1 cellular context compared by ENCODE assay signal in the genomic region with DNA sequence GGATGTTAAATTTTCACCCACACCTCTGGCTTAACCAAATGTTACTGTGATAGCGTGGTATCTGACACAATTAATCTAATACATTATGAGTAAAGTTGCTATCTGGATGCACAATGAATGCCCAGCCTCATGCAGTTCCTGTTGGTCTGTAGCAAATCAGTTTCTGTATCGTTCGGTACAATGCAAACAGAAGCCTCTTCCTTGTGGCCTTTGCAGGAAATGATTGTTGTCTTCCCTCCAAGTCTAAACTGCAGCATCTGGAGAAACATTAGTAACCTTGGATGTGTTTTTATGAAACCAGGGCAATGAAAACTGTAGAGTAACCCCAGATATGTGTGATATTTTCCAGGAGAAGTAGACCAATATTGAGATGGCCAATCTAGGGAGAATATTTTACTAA.
TF ChIP-seq lines count a peak whose summit lies in the region.

No MANE protein-coding gene starts in this region.

TF ChIP-seq in HepG2, 621 proteins besides CTCF, POLR2A, EP300 and RAD21 (continued from another document):
- TF ChIP-seq DMAP1 (CRISPR knock-in tag; IDR thresholded peaks at IDR 0.05): no peak
- no peak for TF ChIP-seq ZNF878 (CRISPR knock-in tag; IDR thresholded peaks at IDR 0.05)
- TF ChIP-seq, protein P1, sequence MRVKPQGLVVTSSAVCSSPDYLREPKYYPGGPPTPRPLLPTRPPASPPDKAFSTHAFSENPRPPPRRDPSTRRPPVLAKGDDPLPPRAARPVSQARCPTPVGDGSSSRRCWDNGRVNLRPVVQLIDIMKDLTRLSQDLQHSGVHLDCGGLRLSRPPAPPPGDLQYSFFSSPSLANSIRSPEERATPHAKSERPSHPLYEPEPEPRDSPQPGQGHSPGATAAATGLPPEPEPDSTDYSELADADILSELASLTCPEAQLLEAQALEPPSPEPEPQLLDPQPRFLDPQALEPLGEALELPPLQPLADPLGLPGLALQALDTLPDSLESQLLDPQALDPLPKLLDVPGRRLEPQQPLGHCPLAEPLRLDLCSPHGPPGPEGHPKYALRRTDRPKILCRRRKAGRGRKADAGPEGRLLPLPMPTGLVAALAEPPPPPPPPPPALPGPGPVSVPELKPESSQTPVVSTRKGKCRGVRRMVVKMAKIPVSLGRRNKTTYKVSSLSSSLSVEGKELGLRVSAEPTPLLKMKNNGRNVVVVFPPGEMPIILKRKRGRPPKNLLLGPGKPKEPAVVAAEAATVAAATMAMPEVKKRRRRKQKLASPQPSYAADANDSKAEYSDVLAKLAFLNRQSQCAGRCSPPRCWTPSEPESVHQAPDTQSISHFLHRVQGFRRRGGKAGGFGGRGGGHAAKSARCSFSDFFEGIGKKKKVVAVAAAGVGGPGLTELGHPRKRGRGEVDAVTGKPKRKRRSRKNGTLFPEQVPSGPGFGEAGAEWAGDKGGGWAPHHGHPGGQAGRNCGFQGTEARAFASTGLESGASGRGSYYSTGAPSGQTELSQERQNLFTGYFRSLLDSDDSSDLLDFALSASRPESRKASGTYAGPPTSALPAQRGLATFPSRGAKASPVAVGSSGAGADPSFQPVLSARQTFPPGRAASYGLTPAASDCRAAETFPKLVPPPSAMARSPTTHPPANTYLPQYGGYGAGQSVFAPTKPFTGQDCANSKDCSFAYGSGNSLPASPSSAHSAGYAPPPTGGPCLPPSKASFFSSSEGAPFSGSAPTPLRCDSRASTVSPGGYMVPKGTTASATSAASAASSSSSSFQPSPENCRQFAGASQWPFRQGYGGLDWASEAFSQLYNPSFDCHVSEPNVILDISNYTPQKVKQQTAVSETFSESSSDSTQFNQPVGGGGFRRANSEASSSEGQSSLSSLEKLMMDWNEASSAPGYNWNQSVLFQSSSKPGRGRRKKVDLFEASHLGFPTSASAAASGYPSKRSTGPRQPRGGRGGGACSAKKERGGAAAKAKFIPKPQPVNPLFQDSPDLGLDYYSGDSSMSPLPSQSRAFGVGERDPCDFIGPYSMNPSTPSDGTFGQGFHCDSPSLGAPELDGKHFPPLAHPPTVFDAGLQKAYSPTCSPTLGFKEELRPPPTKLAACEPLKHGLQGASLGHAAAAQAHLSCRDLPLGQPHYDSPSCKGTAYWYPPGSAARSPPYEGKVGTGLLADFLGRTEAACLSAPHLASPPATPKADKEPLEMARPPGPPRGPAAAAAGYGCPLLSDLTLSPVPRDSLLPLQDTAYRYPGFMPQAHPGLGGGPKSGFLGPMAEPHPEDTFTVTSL (CRISPR knock-in tag; IDR thresholded peaks at IDR 0.05; ENCODE audit: borderline replicate concordance): no peak
- no peak for TF ChIP-seq KDM6A (CRISPR knock-in tag; IDR thresholded peaks at IDR 0.05; ENCODE audit: low read depth)
- no peak for TF ChIP-seq SP2 (CRISPR knock-in tag; IDR thresholded peaks at IDR 0.05)
- no peak for TF ChIP-seq ZNF552 (CRISPR knock-in tag; IDR thresholded peaks at IDR 0.05; ENCODE audit: borderline replicate concordance)
- TF ChIP-seq, protein P2, sequence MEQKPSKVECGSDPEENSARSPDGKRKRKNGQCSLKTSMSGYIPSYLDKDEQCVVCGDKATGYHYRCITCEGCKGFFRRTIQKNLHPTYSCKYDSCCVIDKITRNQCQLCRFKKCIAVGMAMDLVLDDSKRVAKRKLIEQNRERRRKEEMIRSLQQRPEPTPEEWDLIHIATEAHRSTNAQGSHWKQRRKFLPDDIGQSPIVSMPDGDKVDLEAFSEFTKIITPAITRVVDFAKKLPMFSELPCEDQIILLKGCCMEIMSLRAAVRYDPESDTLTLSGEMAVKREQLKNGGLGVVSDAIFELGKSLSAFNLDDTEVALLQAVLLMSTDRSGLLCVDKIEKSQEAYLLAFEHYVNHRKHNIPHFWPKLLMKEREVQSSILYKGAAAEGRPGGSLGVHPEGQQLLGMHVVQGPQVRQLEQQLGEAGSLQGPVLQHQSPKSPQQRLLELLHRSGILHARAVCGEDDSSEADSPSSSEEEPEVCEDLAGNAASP (CRISPR knock-in tag; IDR thresholded peaks at IDR 0.05; ENCODE audit: borderline replicate concordance): no peak
- no peak for TF ChIP-seq TEAD3 (CRISPR knock-in tag; optimal IDR thresholded peaks at IDR 0.05; ENCODE audit: borderline replicate concordance)
- TF ChIP-seq ETV6 (CRISPR knock-in tag; conservative IDR thresholded peaks at IDR 0.05): no peak
- no peak for TF ChIP-seq JUNB (CRISPR knock-in tag; IDR thresholded peaks at IDR 0.05; ENCODE audit: borderline replicate concordance)
- TF ChIP-seq ZFYVE20 (CRISPR knock-in tag; IDR thresholded peaks at IDR 0.05; ENCODE audit: borderline replicate concordance, low read depth): no peak
- no peak for TF ChIP-seq POLR2AphosphoS2 (IDR thresholded peaks at IDR 0.05; ENCODE audit: low read depth, low read length)
